1 cellular context compared by ENCODE assay signal in the genomic region with DNA sequence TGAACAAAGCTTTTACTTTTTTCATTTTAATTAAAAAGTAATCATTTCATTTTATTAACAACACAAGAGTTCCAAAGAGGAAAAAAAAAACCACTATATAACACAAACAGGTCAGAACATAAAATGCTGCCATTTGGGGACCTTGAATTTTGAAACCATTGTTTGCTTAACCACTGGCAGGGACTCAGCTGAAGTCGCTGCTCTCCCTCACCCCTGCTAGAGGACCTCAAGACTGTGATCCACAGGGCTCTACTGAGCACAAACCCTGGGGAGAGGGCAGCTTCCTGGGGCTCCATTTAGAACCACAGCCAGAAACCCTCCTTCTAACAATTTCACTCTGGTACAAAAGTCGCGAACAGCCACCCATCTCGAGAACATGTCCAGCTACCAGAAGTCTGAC.
TF ChIP-seq lines count a peak whose summit lies in the region.

No MANE protein-coding gene starts in this region.

TF ChIP-seq in endothelial cell of umbilical vein, 7 proteins besides CTCF, POLR2A, EP300 and RAD21:
- TF ChIP-seq JUN (IDR thresholded peaks at IDR 0.05; ENCODE audit: borderline replicate concordance, insufficient read depth, insufficient read length, low read depth) (no peak), MYC (IDR thresholded peaks at IDR 0.05; ENCODE audit: low read depth, low read length) (no peak), POLR2AphosphoS5 (IDR thresholded peaks at IDR 0.05; ENCODE audit: insufficient read depth, low read depth, low read length) (no peak), FOS (IDR thresholded peaks at IDR 0.05; ENCODE audit: borderline replicate concordance, insufficient read depth, low read length) (no peak), GATA2 (IDR thresholded peaks at IDR 0.05; ENCODE audit: insufficient read depth, insufficient read length, low read depth, low read length) (no peak)
